In the genomic region with DNA sequence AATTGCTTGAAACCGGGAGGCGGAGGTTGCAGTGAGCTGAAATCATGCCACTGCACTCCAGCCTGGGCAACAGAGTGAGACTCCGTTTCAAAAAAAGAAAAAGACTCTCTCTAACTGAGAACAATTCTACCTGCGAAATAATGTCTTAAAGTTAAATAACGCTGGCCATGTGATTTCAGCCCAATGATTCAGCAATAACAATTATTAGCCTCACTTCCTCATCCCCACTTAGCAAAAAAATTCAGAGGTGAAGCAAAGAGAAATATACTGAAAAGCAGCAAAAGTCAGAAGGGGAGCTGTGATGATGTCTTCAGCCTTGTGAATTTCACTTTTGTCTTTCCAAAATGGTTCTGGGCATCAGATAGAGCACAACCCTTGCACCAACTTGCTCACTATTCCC, we compare ENCODE assay signal across 17 cellular contexts.
DNase-seq lines count a peak whose midpoint lies in the region; TF ChIP-seq lines count a peak whose summit lies in the region.
"Had no signal": no experiment of that assay in that cellular context is flagged by ENCODE, and none has a peak within 500 bp of the region (broad histone marks: within the 10 kb centered on the region; RNA-seq: fewer than 3 reads in every experiment).

No MANE protein-coding gene starts in this region.

- no peaks in the 10 kb centered on the region for H3K79me1 ChIP-seq in mesendoderm (ENCODE audit: low read length)

- H2BK120ac ChIP-seq in mesendoderm (ENCODE audit: low read depth, low read length): no peak overlapping the region

- no peak overlapping the region for H3K4me3 ChIP-seq in A673 (ENCODE audit: low read depth, low read length, poor library complexity, severe bottlenecking)
- no peak overlapping the region for H3K4me3 ChIP-seq in ascending aorta
- no peak overlapping the region for H3K4me3 ChIP-seq in mesendoderm (ENCODE audit: low read length)
- no peak overlapping the region for H3K4me3 ChIP-seq in WERI-Rb-1 (ENCODE audit: low read depth, low read length)
- H3K4me3 ChIP-seq: gastroesophageal sphincter, psoas muscle, skin epidermis had no signal

- H3K4me2 ChIP-seq in mesendoderm (ENCODE audit: low read length): no peak overlapping the region

- H3K4me1 ChIP-seq in A673 (ENCODE audit: insufficient read depth, low read length, poor library complexity, severe bottlenecking) (peaks cover 35% of the 10 kb centered on the region), ascending aorta (peaks cover 35 to 88% of the 10 kb centered on the region in 2 donors), mesendoderm (ENCODE audit: control insufficient read depth, low read depth, low read length) (peaks cover 14% of the 10 kb centered on the region)
- H3K4me1 ChIP-seq: Caco-2, psoas muscle had no signal

- POLR2A ChIA-PET in A673 (lab: Charles Lee; ENCODE audit: low non-redundant PET): no interaction called here

- intact Hi-C loops in A673 (cut with micrococcal nuclease; ENCODE audit: unreplicated experiment): no loop called here
- intact Hi-C loops in ascending aorta (cut with DNase I): no loop called here

- H3K9me3 ChIP-seq in A673 (ENCODE audit: low read depth, low read length, poor library complexity, severe bottlenecking) (no peaks in the 10 kb centered on the region), ascending aorta (no peaks in the 10 kb centered on the region), WERI-Rb-1 (ENCODE audit: severe bottlenecking) (no peaks in the 10 kb centered on the region)
- H3K9me3 ChIP-seq: Caco-2, gastroesophageal sphincter, psoas muscle had no signal

- H3K27ac ChIP-seq in A673 (ENCODE audit: low read depth, low read length, poor library complexity, severe bottlenecking) (peak overlapping the region; percentile 21), ascending aorta (peak overlapping the region; percentile 97 to 98), mesendoderm (ENCODE audit: low read depth, low read length) (no peak overlapping the region), WERI-Rb-1 (no peak overlapping the region)
- H3K27ac ChIP-seq: gastroesophageal sphincter, psoas muscle had no signal

- BruUV-seq in A673 (replicated peaks; lab: Mats Ljungman, UMichigan): no TSS peak

- H3K4ac ChIP-seq in mesendoderm (ENCODE audit: low read depth, low read length): no peak overlapping the region

- no peak overlapping the region for H4K8ac ChIP-seq in mesendoderm (ENCODE audit: low read depth, low read length)

- WGBS in mesendoderm (ENCODE audit: extremely low coverage, insufficient coverage, low lambda C conversion rate): no CpG with 5 or more reads among the region's 5 CpGs

- DNase-seq in A673 (ENCODE audit: low spot score): no peak
- DNase-seq in CD1c-positive myeloid dendritic cell (ENCODE audit: extremely low spot score): peak; percentile 52
- no peak for DNase-seq in ascending aorta (ENCODE audit: low spot score in 2 of 2)
- DNase-seq in mesendoderm: no peak
- no peak for DNase-seq in AG08395 (ENCODE audit: low spot score)
- DNase-seq in kidney glomerular epithelial cell (lab: John Stamatoyannopoulos, UW): no peak
- DNase-seq in activated CD4-positive, alpha-beta T cell treated with anti-CD3 and anti-CD28 coated beads, Interleukin-2, amount 50 U/mL, for 4 hours: no peak
- DNase-seq in WERI-Rb-1: no peak
- DNase-seq: activated CD4-positive, alpha-beta T cell treated with anti-CD3 and anti-CD28 coated beads for 1 hour; activated naive CD8-positive, alpha-beta T cell treated with anti-CD3 and anti-CD28 coated beads for 36 hours; Caco-2; erythroblast; NCI-H187 treated with DMSO at 0.1 percent for 48 hours; psoas muscle; stimulated activated naive CD8-positive, alpha-beta T cell treated with anti-CD3 and anti-CD28 coated beads, Interleukin-15, Interleukin-2, amounts not matched to agents 100 U/mL and 50 U/mL, for 24 hours had no signal

- no peak overlapping the region for H2AK5ac ChIP-seq in mesendoderm (ENCODE audit: low read length)

- H2BK15ac ChIP-seq in mesendoderm (replicated peaks; ENCODE audit: low read depth): no peak overlapping the region

- H3K9ac ChIP-seq in mesendoderm (ENCODE audit: low read length): no peak overlapping the region

- H2BK5ac ChIP-seq in mesendoderm (ENCODE audit: low read length): no peak overlapping the region

- no peaks in the 10 kb centered on the region for H3K79me2 ChIP-seq in mesendoderm (ENCODE audit: control insufficient read depth, insufficient read depth, low read length)

- H3K36me3 ChIP-seq in A673 (ENCODE audit: insufficient read depth, low read length, poor library complexity, severe bottlenecking) (no peaks in the 10 kb centered on the region), ascending aorta (peaks cover 0 to 18% of the 10 kb centered on the region in 2 donors), mesendoderm (ENCODE audit: control insufficient read depth, insufficient read depth, low read length) (no peaks in the 10 kb centered on the region), WERI-Rb-1 (peaks cover 4% of the 10 kb centered on the region; the same call in 1 of the 2 replicates)
- H3K36me3 ChIP-seq: gastroesophageal sphincter had no signal

- H4K5ac ChIP-seq in mesendoderm (ENCODE audit: low read length): no peak overlapping the region

- peak overlapping the region; percentile 42 for H3K18ac ChIP-seq in mesendoderm (ENCODE audit: low read length)

- CTCF ChIA-PET in A673 (lab: Charles Lee): no interaction called here

- no peak overlapping the region for H3K23ac ChIP-seq in mesendoderm (ENCODE audit: low read length)

- H3K56ac ChIP-seq in mesendoderm (ENCODE audit: low read length): no peak overlapping the region

- TF ChIP-seq CTCF in A673 (conservative IDR thresholded peaks at IDR 0.05; ENCODE audit: low read depth, low read length): no peak
- no peak for TF ChIP-seq CTCF in ascending aorta (IDR thresholded peaks at IDR 0.05)
- no peak for TF ChIP-seq CTCF in WERI-Rb-1 (IDR thresholded peaks at IDR 0.05; ENCODE audit: low read depth, low read length)

- H3K27me3 ChIP-seq in A673 (replicated peaks; ENCODE audit: insufficient read depth, low read depth, low read length, poor library complexity): no peaks in the 10 kb centered on the region
- no peaks in the 10 kb centered on the region for H3K27me3 ChIP-seq in ascending aorta
- H3K27me3 ChIP-seq in mesendoderm (ENCODE audit: insufficient read depth, low read length, poor library complexity): no peaks in the 10 kb centered on the region
- H3K27me3 ChIP-seq in WERI-Rb-1 (ENCODE audit: insufficient read depth, low read depth, severe bottlenecking): no peaks in the 10 kb centered on the region
- H3K27me3 ChIP-seq: gastroesophageal sphincter had no signal

Comparison
In these comparisons a context has a peak if more than half of its experiments do, and no peak if none do; other contexts are left out.
1. H3K27ac ChIP-seq: peak in A673 (single experiment) and ascending aorta (2 of 2); none in mesendoderm (single experiment) and WERI-Rb-1 (single experiment).